ENCODE assay signal across 10 cellular contexts in genomic region chr18:6056171-6056932, GRCh38.
DNase-seq lines count a peak whose midpoint lies in the region; ATAC-seq and TF ChIP-seq lines count a peak whose summit lies in the region.
"Had no signal": no experiment of that assay in that cellular context is flagged by ENCODE, and none has a peak within 500 bp of the region (broad histone marks: within the 10 kb centered on the region; RNA-seq: fewer than 3 reads in every experiment).

No MANE protein-coding gene starts in this region.

- no peaks in the 10 kb centered on the region for H3K36me3 ChIP-seq in GM23338 (ENCODE audit: insufficient read depth)
- H3K36me3 ChIP-seq in Panc1 (ENCODE audit: control insufficient read depth, insufficient read depth, low read length): no peaks in the 10 kb centered on the region
- H3K36me3 ChIP-seq in effector memory CD4-positive, alpha-beta T cell (ENCODE audit: control insufficient read depth, insufficient read depth, low read length): no peaks in the 10 kb centered on the region
- no peaks in the 10 kb centered on the region for H3K36me3 ChIP-seq in sigmoid colon

- TF ChIP-seq POLR2A in sigmoid colon (IDR thresholded peaks at IDR 0.05): no peak

- no peaks in the 10 kb centered on the region for H3K9me2 ChIP-seq in GM23338 (ENCODE audit: insufficient read depth)

- no peaks in the 10 kb centered on the region for H3K9me3 Mint-ChIP-seq in GM23338

- peak overlapping the region; percentile 56 for H3K4me2 ChIP-seq in GM23338

- H3K4me3 ChIP-seq in AG10803 (ENCODE audit: low read length) (0 out of 2 replicates have a peak overlapping the region, but pooled peaks have one; percentile 5), GM23338 (no peak overlapping the region), Panc1 (ENCODE audit: low read depth in 2 of 2, low read length in 2 of 2) (peak overlapping the region in 1 of 2 experiments; percentile 10; a peak in 2 of 4 replicates), sigmoid colon (no peak overlapping the region)
- no peak overlapping the region for H3K4me3 ChIP-seq in effector memory CD4-positive, alpha-beta T cell (ENCODE audit: insufficient read depth, low read depth, low read length, poor library complexity, severe bottlenecking)
- H3K4me3 ChIP-seq: skin epidermis had no signal

- H3K27me3 Mint-ChIP-seq in GM23338 (ENCODE audit: insufficient read depth, low read depth, poor library complexity): peaks cover 3% of the 10 kb centered on the region

- POLR2A ChIA-PET in Panc1 (lab: Charles Lee): no interaction called here

- in situ Hi-C loops in Panc1 (cut with HindIII; ENCODE audit: low pct_unique_long_range_greater_than_20kb, low sequenced_read_pairs): no loop called here

- TF ChIP-seq CTCF in AG10803 (conservative IDR thresholded peaks at IDR 0.05; ENCODE audit: low read length) (no peak), GM23338 (conservative IDR thresholded peaks at IDR 0.05; ENCODE audit: low read depth in 2 of 2) (no peak), Panc1 (IDR thresholded peaks at IDR 0.05) (no peak), sigmoid colon (IDR thresholded peaks at IDR 0.05) (no peak)

- H2AFZ ChIP-seq in GM23338: peak overlapping the region; percentile 75; the same call in 1 of the 2 replicates

- 61 to 84% methylated on average over 7 of the region's 7 CpGs for WGBS in sigmoid colon, 2 donors

- H3K36me3 Mint-ChIP-seq in GM23338 (ENCODE audit: low read depth): no peaks in the 10 kb centered on the region

- no peak overlapping the region for H3K4me3 Mint-ChIP-seq in GM23338

- CTCF ChIA-PET in Panc1 (lab: Charles Lee): no interaction called here

- no peaks in the 10 kb centered on the region for H4K20me1 ChIP-seq in GM23338 (replicated peaks; ENCODE audit: insufficient read depth)

- no peaks in the 10 kb centered on the region for H3F3A ChIP-seq in GM23338 (replicated peaks; ENCODE audit: low read depth)

- H3K4me1 ChIP-seq in GM23338 (ENCODE audit: insufficient read depth): peaks cover 47% of the 10 kb centered on the region
- H3K4me1 ChIP-seq in Panc1 (ENCODE audit: control insufficient read depth, insufficient read depth, low read length): no peaks in the 10 kb centered on the region
- no peaks in the 10 kb centered on the region for H3K4me1 ChIP-seq in effector memory CD4-positive, alpha-beta T cell (ENCODE audit: control insufficient read depth, insufficient read depth, low read length, poor library complexity, severe bottlenecking)
- H3K4me1 ChIP-seq in sigmoid colon: no peaks in the 10 kb centered on the region

- H3K27ac Mint-ChIP-seq in GM23338: no peak overlapping the region; the same call in 1 of the 2 replicates

- intact Hi-C loops in Panc1 (cut with micrococcal nuclease; ENCODE audit: unreplicated experiment) (no loop called here), sigmoid colon (cut with DNase I) (no loop called here)

- H3K27me3 ChIP-seq in GM23338 (ENCODE audit: insufficient read depth) (no peaks in the 10 kb centered on the region), Panc1 (ENCODE audit: control insufficient read depth, insufficient read depth, low read length) (no peaks in the 10 kb centered on the region), sigmoid colon (no peaks in the 10 kb centered on the region)
- no peaks in the 10 kb centered on the region for H3K27me3 ChIP-seq in effector memory CD4-positive, alpha-beta T cell (replicated peaks; ENCODE audit: control insufficient read depth, insufficient read depth, low read length, poor library complexity, severe bottlenecking)

- H3K9me3 ChIP-seq in Panc1 (ENCODE audit: control insufficient read depth, insufficient read depth, low read depth, low read length) (no peaks in the 10 kb centered on the region), sigmoid colon (no peaks in the 10 kb centered on the region)
- no peaks in the 10 kb centered on the region for H3K9me3 ChIP-seq in effector memory CD4-positive, alpha-beta T cell (ENCODE audit: control insufficient read depth, low read length)

- H3K27ac ChIP-seq in GM23338 (ENCODE audit: low read depth) (no peak overlapping the region), Panc1 (ENCODE audit: low read length) (no peak overlapping the region), sigmoid colon (no peak overlapping the region)
- no peak overlapping the region for H3K27ac ChIP-seq in effector memory CD4-positive, alpha-beta T cell (ENCODE audit: insufficient read depth, low read length, poor library complexity, severe bottlenecking)

- no peaks in the 10 kb centered on the region for H3K79me2 ChIP-seq in GM23338 (replicated peaks; ENCODE audit: insufficient read depth)

- ATAC-seq in GM23338 (peak; percentile 63), Panc1 (peak; percentile 89)

- no TSS peak for BruUV-seq in Panc1 (replicated peaks; lab: Mats Ljungman, UMichigan)

- DNase-seq in AG10803 (ENCODE audit: low read depth) (peak; percentile 40), GM23338 (ENCODE audit: low spot score) (no peak), Panc1 (ENCODE audit: low read depth, low spot score) (peak; percentile 0), iris pigment epithelial cell (ENCODE audit: low read depth) (peak; percentile 74), sigmoid colon (no peak), NCI-H446 treated with DMSO at 0.1 percent for 48 hours (lab: John Stamatoyannopoulos, UW) (no peak)
- no peak for DNase-seq in effector memory CD4-positive, alpha-beta T cell
- DNase-seq in central memory CD4-positive, alpha-beta T cell: no peak
- DNase-seq: DND-41 had no signal

- TF ChIP-seq EP300 in sigmoid colon (IDR thresholded peaks at IDR 0.05): no peak

- peaks cover 37% of the 10 kb centered on the region; the same call in 2 of the 3 replicates for H3K4me1 Mint-ChIP-seq in GM23338

TF ChIP-seq in GM23338, 12 proteins besides CTCF, POLR2A, EP300 and RAD21 (continues in another document):
- no peak for TF ChIP-seq REST (IDR thresholded peaks at IDR 0.05; ENCODE audit: unreplicated experiment)
- TF ChIP-seq CREB1 (CRISPR knock-in tag; IDR thresholded peaks at IDR 0.05; ENCODE audit: low read depth): no peak
- no peak for TF ChIP-seq JUNB (IDR thresholded peaks at IDR 0.05; ENCODE audit: unreplicated experiment)
- no peak for TF ChIP-seq NANOG (IDR thresholded peaks at IDR 0.05; ENCODE audit: borderline replicate concordance)

Comparison
In these comparisons a context has a peak if more than half of its experiments do, and no peak if none do; other contexts are left out.
1. DNase-seq: peak in AG10803 (single experiment), Panc1 (single experiment) and iris pigment epithelial cell (single experiment); none in GM23338 (single experiment), effector memory CD4-positive, alpha-beta T cell (0 of 3), central memory CD4-positive, alpha-beta T cell (single experiment), sigmoid colon (single experiment) and NCI-H446 treated with DMSO at 0.1 percent for 48 hours (single experiment).